In genomic region chr2:239523147-239523943, GRCh38 we compare ENCODE assay signal across 21 cellular contexts.
A peak's percentile ranks its signal among the peaks of the same experiment; 100 is the strongest.
DNase-seq lines count a peak whose midpoint lies in the region; ATAC-seq, FAIRE-seq and TF ChIP-seq lines count a peak whose summit lies in the region.
"Had no signal": no experiment of that assay in that cellular context is flagged by ENCODE, and none has a peak within 500 bp of the region (broad histone marks: within the 10 kb centered on the region; RNA-seq: fewer than 3 reads in every experiment).

No MANE protein-coding gene starts in this region.

- peak overlapping the region; percentile 78; the same call in 1 of the 2 replicates for H4K8ac ChIP-seq in H1 (ENCODE audit: extremely low read depth, insufficient read depth, low read length)

- TF ChIP-seq RAD21 in H1 (IDR thresholded peaks at IDR 0.05 in 1 of 2, conservative IDR thresholded peaks at IDR 0.05 in 1 of 2; ENCODE audit: low read depth in 2 of 2, low read length in 2 of 2): no peak

- TF ChIP-seq CTCF in HL-60 (IDR thresholded peaks at IDR 0.05; ENCODE audit: insufficient read depth, low read length) (no peak), H1 (IDR thresholded peaks at IDR 0.05; ENCODE audit: control extremely low read depth in 1 of 3, insufficient read depth in 1 of 3, low read depth in 1 of 3, low read length in 3 of 3) (no peak), smooth muscle cell (IDR thresholded peaks at IDR 0.05; ENCODE audit: borderline replicate concordance, insufficient read depth, poor library complexity, severe bottlenecking) (no peak), upper lobe of left lung (IDR thresholded peaks at IDR 0.05) (no peak)

- H3K56ac ChIP-seq in H1 (replicated peaks; ENCODE audit: insufficient read length, low read depth, low read length): no peak overlapping the region

- no peak overlapping the region for H2BK20ac ChIP-seq in H1 (ENCODE audit: low read length)

- H3K4me3 ChIP-seq in HL-60 (replicated peaks; ENCODE audit: insufficient read depth, low read length) (no peak overlapping the region), H1 (ENCODE audit: extremely low read depth in 1 of 4, insufficient read depth in 2 of 4, low read depth in 3 of 4, low read length in 4 of 4) (no peak overlapping the region), smooth muscle cell (no peak overlapping the region), upper lobe of left lung (no peak overlapping the region)
- H3K4me3 ChIP-seq: HAP-1 had no signal

- no peak for TF ChIP-seq POLR2A in H1 (IDR thresholded peaks at IDR 0.05; ENCODE audit: control extremely low read depth in 1 of 2, low read depth in 2 of 2, low read length in 2 of 2)
- TF ChIP-seq POLR2A in upper lobe of left lung (IDR thresholded peaks at IDR 0.05): no peak

- H3K27ac ChIP-seq in HL-60 (replicated peaks) (no peak overlapping the region), H1 (ENCODE audit: low read depth, low read length) (no peak overlapping the region), smooth muscle cell (ENCODE audit: low read depth) (no peak overlapping the region), upper lobe of left lung (no peak overlapping the region)

- no peak for TF ChIP-seq EP300 in H1 (IDR thresholded peaks at IDR 0.05; ENCODE audit: borderline replicate concordance in 1 of 2, low read depth in 2 of 2, low read length in 2 of 2)
- no peak for TF ChIP-seq EP300 in upper lobe of left lung (IDR thresholded peaks at IDR 0.05)

- H3K14ac ChIP-seq in H1 (ENCODE audit: insufficient read length): no peak overlapping the region

- no peak overlapping the region for H2BK120ac ChIP-seq in H1 (replicated peaks; ENCODE audit: low read depth, low read length)

- H3K36me3 ChIP-seq in H1 (ENCODE audit: control insufficient read depth in 2 of 4, insufficient read depth in 4 of 4, low read length in 3 of 4): no peaks in the 10 kb centered on the region
- H3K36me3 ChIP-seq in smooth muscle cell (ENCODE audit: low read depth): no peaks in the 10 kb centered on the region
- no peaks in the 10 kb centered on the region for H3K36me3 ChIP-seq in upper lobe of left lung
- H3K36me3 ChIP-seq: HAP-1 had no signal

- H3K9ac ChIP-seq in H1 (replicated peaks in 1 of 4; ENCODE audit: extremely low read depth in 1 of 4, low read depth in 3 of 4, low read length in 3 of 4) (no peak overlapping the region), smooth muscle cell (ENCODE audit: low read depth) (no peak overlapping the region)

- H4K20me1 ChIP-seq in H1 (replicated peaks in 1 of 2; ENCODE audit: control insufficient read depth in 1 of 2, insufficient read depth in 2 of 2, low read length in 2 of 2) (no peaks in the 10 kb centered on the region), smooth muscle cell (ENCODE audit: low read depth) (no peaks in the 10 kb centered on the region)

- ATAC-seq in upper lobe of left lung (ENCODE audit: low FRiP score in 2 of 2): no peak
- ATAC-seq: PC-3 had no signal

- no peak for FAIRE-seq in H1 (lab: Jason Lieb, UNC)

- H3K4ac ChIP-seq in H1 (replicated peaks; ENCODE audit: insufficient read length, low read depth, low read length): no peak overlapping the region

- no peak overlapping the region for H2AFZ ChIP-seq in H1 (ENCODE audit: low read length)
- H2AFZ ChIP-seq in smooth muscle cell (ENCODE audit: low read depth): no peak overlapping the region

- H3K23me2 ChIP-seq in H1 (ENCODE audit: low read depth, low read length): no peaks in the 10 kb centered on the region

- H3K79me1 ChIP-seq in H1 (ENCODE audit: low read depth, low read length): no peaks in the 10 kb centered on the region

- POLR2A ChIA-PET in H1 (lab: Charles Lee; ENCODE audit: partially characterized antibody): no interaction called here

- no peak overlapping the region for H4K91ac ChIP-seq in H1 (replicated peaks; ENCODE audit: insufficient read length, low read length)

- no peak overlapping the region for H3K18ac ChIP-seq in H1 (ENCODE audit: extremely low read depth, low read length)

- H3K4me2 ChIP-seq in H1 (ENCODE audit: insufficient read depth in 1 of 2, low read depth in 2 of 2, low read length in 2 of 2): no peak overlapping the region
- peak overlapping the region; percentile 43 for H3K4me2 ChIP-seq in smooth muscle cell

- H3K27me3 ChIP-seq in HL-60 (ENCODE audit: insufficient read depth, poor library complexity, severe bottlenecking) (no peaks in the 10 kb centered on the region), H1 (replicated peaks in 1 of 4; ENCODE audit: control insufficient read depth in 3 of 4, extremely low read depth in 1 of 4, insufficient read depth in 3 of 4, low read length in 3 of 4) (no peaks in the 10 kb centered on the region), smooth muscle cell (ENCODE audit: low read depth) (no peaks in the 10 kb centered on the region), upper lobe of left lung (no peaks in the 10 kb centered on the region)

- peaks cover 0 to 6% (median 2%) of the 10 kb centered on the region in 4 experiments; a peak in 4 of 7 replicates for H3K4me1 ChIP-seq in H1 (replicated peaks in 1 of 4; ENCODE audit: control insufficient read depth in 3 of 4, insufficient read depth in 4 of 4, low read length in 3 of 4)
- H3K4me1 ChIP-seq in smooth muscle cell (ENCODE audit: low read depth): no peaks in the 10 kb centered on the region
- no peaks in the 10 kb centered on the region for H3K4me1 ChIP-seq in upper lobe of left lung
- H3K4me1 ChIP-seq: HAP-1 had no signal

- H2AK5ac ChIP-seq in H1 (ENCODE audit: low read depth, low read length): no peak overlapping the region

- no peak overlapping the region for H2BK12ac ChIP-seq in H1 (ENCODE audit: low read depth, low read length)

- DNase-seq in SKM-1 treated with dmso at 0.1 percent for 144 hours (lab: John Stamatoyannopoulos, UW; ENCODE audit: unreplicated experiment): peak; percentile 28
- DNase-seq in SKM-1 (lab: John Stamatoyannopoulos, UW; ENCODE audit: unreplicated experiment): no peak
- DNase-seq in HL-60 (ENCODE audit: low read depth in 1 of 2, low spot score in 1 of 2): peak; percentile 55 to 80
- DNase-seq in H1 (ENCODE audit: low read depth in 1 of 2, low spot score in 2 of 2): no peak
- no peak for DNase-seq in smooth muscle cell (lab: John Stamatoyannopoulos, UW; ENCODE audit: unreplicated experiment)
- DNase-seq in NCI-H1417 (lab: John Stamatoyannopoulos, UW): no peak
- no peak for DNase-seq in upper lobe of left lung
- DNase-seq in GOT3 (lab: John Stamatoyannopoulos, UW): no peak
- DNase-seq: 8988T; CD4-positive, CD25-positive, alpha-beta regulatory T cell; COR-L47; DMS 273 treated with DMSO at 0.1 percent for 48 hours; DND-41; Kasumi-1; MM.1S; NCI-H1930; NCI-H226; NCI-H524 treated with DMSO at 0.1 percent for 48 hours; PC-3; RPMI8226 had no signal

- H2BK15ac ChIP-seq in H1 (ENCODE audit: low read length): no peak overlapping the region

- H2BK5ac ChIP-seq in H1 (ENCODE audit: low read depth, low read length): no peak overlapping the region

- no peak overlapping the region for H4K5ac ChIP-seq in H1 (ENCODE audit: insufficient read length, low read depth, low read length)

- no peak overlapping the region for H3K23ac ChIP-seq in H1 (ENCODE audit: insufficient read length)

- peaks cover 0 to 8% of the 10 kb centered on the region in 2 experiments; a peak in 1 of 4 replicates for H3K9me3 ChIP-seq in H1 (ENCODE audit: insufficient read depth in 2 of 2, low read depth in 1 of 2, low read length in 1 of 2)
- H3K9me3 ChIP-seq in smooth muscle cell (replicated peaks; ENCODE audit: low read depth): no peaks in the 10 kb centered on the region
- H3K9me3 ChIP-seq in upper lobe of left lung: no peaks in the 10 kb centered on the region
- H3K9me3 ChIP-seq: HAP-1 had no signal

- CTCF ChIA-PET in H1 (lab: Charles Lee; ENCODE audit: partially characterized antibody): interaction anchor here (0.7 kb wide), 1 partner anchor 377 kb away, joined by 3 read pairs; no protein-coding TSS in a partner anchor

- 87% methylated on average over 10 of the region's 15 CpGs; no CpG with 5 or more reads in 1 of the 2 experiments for WGBS in H1 (ENCODE audit: extremely low coverage in 1 of 2, insufficient coverage in 1 of 2, insufficient read length in 1 of 2, insufficient replicate concordance in 2 of 2, low coverage in 1 of 2, low lambda C conversion rate in 2 of 2, missing lambda C conversion rate in 1 of 2), 2 experiments
- 90% methylated on average over 15 of the region's 15 CpGs for whole genome bisulfite sequencing in smooth muscle cell (ENCODE audit: low lambda C conversion rate)
- WGBS in upper lobe of left lung, 2 donors: 69 to 84% methylated on average over 7 to 15 of the region's 15 CpGs

- no peaks in the 10 kb centered on the region for H3K79me2 ChIP-seq in H1 (ENCODE audit: control insufficient read depth in 1 of 2, insufficient read depth in 2 of 2, low read length in 2 of 2)
- no peaks in the 10 kb centered on the region for H3K79me2 ChIP-seq in smooth muscle cell (ENCODE audit: low read depth)

- no peaks in the 10 kb centered on the region for H3F3A ChIP-seq in smooth muscle cell (ENCODE audit: low read depth)

TF ChIP-seq in H1, 55 proteins besides CTCF, POLR2A, EP300 and RAD21 (continues in another document):
- TF ChIP-seq RFX5 (IDR thresholded peaks at IDR 0.05; ENCODE audit: borderline replicate concordance, low read depth, low read length) (no peak), BACH1 (IDR thresholded peaks at IDR 0.05; ENCODE audit: low read length) (no peak), PHF8 (conservative IDR thresholded peaks at IDR 0.05; ENCODE audit: low read depth, low read length) (no peak), RBBP5 (IDR thresholded peaks at IDR 0.05; ENCODE audit: borderline replicate concordance, low read depth, low read length) (no peak), SIRT6 (IDR thresholded peaks at IDR 0.05; ENCODE audit: low read length) (no peak), POU5F1 (IDR thresholded peaks at IDR 0.05; ENCODE audit: low read depth, low read length) (no peak), RNF2 (IDR thresholded peaks at IDR 0.05; ENCODE audit: borderline replicate concordance, low read depth, low read length, missing control alignments, poor library complexity, severe bottlenecking) (no peak), BCL11A (IDR thresholded peaks at IDR 0.05; ENCODE audit: low read depth in 2 of 2, low read length in 2 of 2) (no peak), SIX5 (IDR thresholded peaks at IDR 0.05; ENCODE audit: low read depth, low read length) (no peak), SAP30 (IDR thresholded peaks at IDR 0.05; ENCODE audit: insufficient read depth, insufficient replicate concordance, low read length) (no peak), HDAC2 (IDR thresholded peaks at IDR 0.05; ENCODE audit: borderline replicate concordance in 1 of 2, low read depth in 2 of 2, low read length in 2 of 2) (no peak), SP4 (IDR thresholded peaks at IDR 0.05; ENCODE audit: low read length) (no peak)
- TF ChIP-seq, protein P1, sequence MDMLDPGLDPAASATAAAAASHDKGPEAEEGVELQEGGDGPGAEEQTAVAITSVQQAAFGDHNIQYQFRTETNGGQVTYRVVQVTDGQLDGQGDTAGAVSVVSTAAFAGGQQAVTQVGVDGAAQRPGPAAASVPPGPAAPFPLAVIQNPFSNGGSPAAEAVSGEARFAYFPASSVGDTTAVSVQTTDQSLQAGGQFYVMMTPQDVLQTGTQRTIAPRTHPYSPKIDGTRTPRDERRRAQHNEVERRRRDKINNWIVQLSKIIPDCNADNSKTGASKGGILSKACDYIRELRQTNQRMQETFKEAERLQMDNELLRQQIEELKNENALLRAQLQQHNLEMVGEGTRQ (IDR thresholded peaks at IDR 0.05; ENCODE audit: low read length): no peak

Comparison
In these comparisons a context has a peak if more than half of its experiments do, and no peak if none do; other contexts are left out.
1. DNase-seq: peak in SKM-1 treated with dmso at 0.1 percent for 144 hours (single experiment) and HL-60 (2 of 2); none in SKM-1 (single experiment), H1 (0 of 2), smooth muscle cell (single experiment), NCI-H1417 (0 of 3), upper lobe of left lung (0 of 2) and GOT3 (single experiment).